8 cellular contexts compared by ENCODE assay signal in genomic region chr7:158613481-158613880, GRCh38. TPM values are rescaled to one million over a fixed set of nuclear protein-coding genes. Genes with fewer than 3 reads are reported as not detected.
A peak's percentile ranks its signal among the peaks of the same experiment; 100 is the strongest.
DNase-seq lines count a peak whose midpoint lies in the region; ATAC-seq and TF ChIP-seq lines count a peak whose summit lies in the region.

No MANE protein-coding gene starts in this region.

- no peak overlapping the region for H4K91ac ChIP-seq in mesenchymal stem cell (ENCODE audit: low read length)

- WGBS in mesenchymal stem cell: 100% methylated on average over 2 of the region's 2 CpGs

- no peak overlapping the region for H2BK120ac ChIP-seq in mesenchymal stem cell (ENCODE audit: low read depth, low read length)

- H3K27ac ChIP-seq in mesenchymal stem cell (ENCODE audit: low read length, poor library complexity, severe bottlenecking) (no peak overlapping the region), colonic mucosa (no peak overlapping the region)

- no peak overlapping the region for H3K4me2 ChIP-seq in mesenchymal stem cell (ENCODE audit: low read length, poor library complexity, severe bottlenecking)

- no peak overlapping the region for H2BK5ac ChIP-seq in mesenchymal stem cell (ENCODE audit: low read depth, low read length, poor library complexity, severe bottlenecking)

- H3K27me3 ChIP-seq in mesenchymal stem cell (ENCODE audit: control insufficient read depth in 1 of 2, insufficient read depth in 1 of 2, low read length in 2 of 2) (no peaks in the 10 kb centered on the region), colonic mucosa (no peaks in the 10 kb centered on the region)

- H3K18ac ChIP-seq in mesenchymal stem cell (ENCODE audit: low read depth in 1 of 2, low read length in 2 of 2): no peak overlapping the region

- peak; percentile 87 for ATAC-seq in HG02678 (IDR thresholded peaks at IDR 0.05; ENCODE audit: unreplicated experiment)

- H3K79me1 ChIP-seq in mesenchymal stem cell (replicated peaks; ENCODE audit: low read length, poor library complexity, severe bottlenecking): peaks cover 3% of the 10 kb centered on the region

- peaks cover 1% of the 10 kb centered on the region for H3K4me1 ChIP-seq in mesenchymal stem cell (ENCODE audit: control insufficient read depth, insufficient read depth, low read depth, low read length)
- H3K4me1 ChIP-seq in colonic mucosa: no peaks in the 10 kb centered on the region

- no peak overlapping the region for H2AFZ ChIP-seq in mesenchymal stem cell (ENCODE audit: low read depth, low read length)

- no peak overlapping the region for H3K4ac ChIP-seq in mesenchymal stem cell (ENCODE audit: low read depth in 1 of 2, low read length in 2 of 2)

- intact Hi-C loops in colonic mucosa (cut with DNase I): no loop called here

- no peak overlapping the region for H4K8ac ChIP-seq in mesenchymal stem cell (ENCODE audit: low read length)

- no peak overlapping the region for H3K9ac ChIP-seq in mesenchymal stem cell (ENCODE audit: low read length)
- H3K9ac ChIP-seq in colonic mucosa (ENCODE audit: low read depth in 2 of 2, low read length in 2 of 2): no peak overlapping the region

- no peak overlapping the region for H3K4me3 ChIP-seq in mesenchymal stem cell (ENCODE audit: insufficient read depth in 1 of 2, low read depth in 1 of 2, low read length in 2 of 2)
- no peak overlapping the region for H3K4me3 ChIP-seq in colonic mucosa

- H3K9me3 ChIP-seq in mesenchymal stem cell (ENCODE audit: control insufficient read depth, low read length) (no peaks in the 10 kb centered on the region), colonic mucosa (no peaks in the 10 kb centered on the region)

- H3K23ac ChIP-seq in mesenchymal stem cell (ENCODE audit: low read length in 2 of 2): no peak overlapping the region

- TF ChIP-seq CTCF in colonic mucosa (IDR thresholded peaks at IDR 0.05): no peak

- DNase-seq in NCI-H146 (lab: John Stamatoyannopoulos, UW) (peak; percentile 27), NCI-H146 treated with DMSO at 0.1 percent for 48 hours (lab: John Stamatoyannopoulos, UW; ENCODE audit: unreplicated experiment) (no peak), NCI-H1092 (lab: John Stamatoyannopoulos, UW) (peak; percentile 38), mesenchymal stem cell (peak; percentile 15), COLO829 (ENCODE audit: low spot score) (no peak), colonic mucosa (no peak)
- DNase-seq in activated CD4-positive, alpha-beta T cell treated with anti-CD3 and anti-CD28 coated beads, Interleukin-2, amount 50 U/mL, for 1 hour: no peak

- no peak overlapping the region for H2BK15ac ChIP-seq in mesenchymal stem cell (ENCODE audit: low read depth, poor library complexity, severe bottlenecking)

- peaks cover 0 to 7% of the 10 kb centered on the region in 2 experiments for H3K36me3 ChIP-seq in mesenchymal stem cell (ENCODE audit: control insufficient read depth in 1 of 2, insufficient read depth in 2 of 2, low read depth in 1 of 2, low read length in 2 of 2)
- no peaks in the 10 kb centered on the region for H3K36me3 ChIP-seq in colonic mucosa

- no peak overlapping the region for H2BK12ac ChIP-seq in mesenchymal stem cell (ENCODE audit: low read length in 2 of 2)

- H2AK5ac ChIP-seq in mesenchymal stem cell (ENCODE audit: low read length, severe bottlenecking): no peak overlapping the region

- H3K14ac ChIP-seq in mesenchymal stem cell (ENCODE audit: low read length in 2 of 2): no peak overlapping the region

RNA-seq across cellular contexts. Expression of gene PTPRN2, which starts 25.9 kb away (rescaled TPM):
- 0.51 TPM for polyA plus RNA-seq in mesenchymal stem cell (2013, experiment 1 of 2)
- polyA plus RNA-seq in mesenchymal stem cell (2013, experiment 2 of 2): 0.55 TPM
- total RNA-seq in colonic mucosa: 10 to 100 TPM; 14.7 to 21.6 TPM

Comparison
In these comparisons a context has a peak if more than half of its experiments do, and no peak if none do; other contexts are left out.
1. DNase-seq: peak in NCI-H146 (single experiment), NCI-H1092 (single experiment) and mesenchymal stem cell (single experiment); none in NCI-H146 treated with DMSO at 0.1 percent for 48 hours (single experiment), activated CD4-positive, alpha-beta T cell treated with anti-CD3 and anti-CD28 coated beads, Interleukin-2, amount 50 U/mL, for 1 hour (single experiment), COLO829 (single experiment) and colonic mucosa (single experiment).